1 cellular context compared by ENCODE assay signal in genomic region chr3:27368831-27369607, GRCh38.
A peak's percentile ranks its signal among the peaks of the same experiment; 100 is the strongest.
TF ChIP-seq lines count a peak whose summit lies in the region.

NEK10 (minus strand) TSS chr3:27369383; CDS start chr3:27352882, 16,501 bp downstream.

TF ChIP-seq in HepG2, 621 proteins besides CTCF, POLR2A, EP300 and RAD21 (continued from another document and continues in another):
- peak; percentile 70; the same call in 1 of the 2 replicates for TF ChIP-seq TFDP1 (CRISPR knock-in tag; IDR thresholded peaks at IDR 0.05; ENCODE audit: borderline replicate concordance)
- TF ChIP-seq TMF1 (CRISPR knock-in tag; IDR thresholded peaks at IDR 0.05; ENCODE audit: low read depth), result 0 out of 2 replicates have a peak, but pooled peaks have one; percentile 24
- no peak for TF ChIP-seq HMG20B (CRISPR knock-in tag; conservative IDR thresholded peaks at IDR 0.05)
- no peak for TF ChIP-seq BHLHE40 (IDR thresholded peaks at IDR 0.05; ENCODE audit: low read length)
- TF ChIP-seq HOXA5 (CRISPR knock-in tag; IDR thresholded peaks at IDR 0.05), result peak; percentile 32; the same call in 1 of the 2 replicates
- TF ChIP-seq ZBTB8A (CRISPR knock-in tag; IDR thresholded peaks at IDR 0.05; ENCODE audit: borderline replicate concordance, low read depth), result no peak
- TF ChIP-seq HIVEP1 (CRISPR knock-in tag; IDR thresholded peaks at IDR 0.05), result no peak
- TF ChIP-seq SIX4 (CRISPR knock-in tag; IDR thresholded peaks at IDR 0.05), result no peak
- TF ChIP-seq FOXM1 (CRISPR knock-in tag; IDR thresholded peaks at IDR 0.05), result no peak
- peak; percentile 62; the same call in 1 of the 2 replicates for TF ChIP-seq MXD3 (CRISPR knock-in tag; IDR thresholded peaks at IDR 0.05)
- no peak for TF ChIP-seq GPBP1L1 (CRISPR knock-in tag; IDR thresholded peaks at IDR 0.05)
- TF ChIP-seq ZNF691 (CRISPR knock-in tag; IDR thresholded peaks at IDR 0.05; ENCODE audit: borderline replicate concordance, low read depth), result peak; percentile 37; the same call in 1 of the 2 replicates
- no peak for TF ChIP-seq ZNF367 (CRISPR knock-in tag; IDR thresholded peaks at IDR 0.05; ENCODE audit: borderline replicate concordance)
- TF ChIP-seq FOXA3 (CRISPR knock-in tag; IDR thresholded peaks at IDR 0.05), result peak; percentile 50; the same call in 1 of the 2 replicates
- TF ChIP-seq ATF4 (CRISPR knock-in tag; IDR thresholded peaks at IDR 0.05), result peak in 1 of 2 experiments; percentile 42; a peak in 1 of 4 replicates
- TF ChIP-seq DRAP1 (CRISPR knock-in tag; IDR thresholded peaks at IDR 0.05), result no peak; the same call in 1 of the 2 replicates
- TF ChIP-seq TOE1 (CRISPR knock-in tag; IDR thresholded peaks at IDR 0.05), result no peak
- TF ChIP-seq SKIL (CRISPR knock-in tag; IDR thresholded peaks at IDR 0.05; ENCODE audit: borderline replicate concordance), result no peak
- no peak for TF ChIP-seq NFE2L2 (IDR thresholded peaks at IDR 0.05; ENCODE audit: low read length)
- no peak for TF ChIP-seq ZEB1 (IDR thresholded peaks at IDR 0.05; ENCODE audit: insufficient replicate concordance, low read depth)
- TF ChIP-seq TARDBP (CRISPR knock-in tag; IDR thresholded peaks at IDR 0.05), result peak; percentile 66; the same call in 1 of the 2 replicates
- TF ChIP-seq ZNF33A (CRISPR knock-in tag; IDR thresholded peaks at IDR 0.05; ENCODE audit: borderline replicate concordance), result no peak
- peak; percentile 91 for TF ChIP-seq IRF2 (CRISPR knock-in tag; IDR thresholded peaks at IDR 0.05)
- no peak for TF ChIP-seq HINFP (CRISPR knock-in tag; IDR thresholded peaks at IDR 0.05; ENCODE audit: low read depth)
- no peak for TF ChIP-seq ZNF577 (CRISPR knock-in tag; IDR thresholded peaks at IDR 0.05; ENCODE audit: borderline replicate concordance, low read depth)
- TF ChIP-seq BATF2 (CRISPR knock-in tag; IDR thresholded peaks at IDR 0.05), result no peak
- TF ChIP-seq MED8 (CRISPR knock-in tag; IDR thresholded peaks at IDR 0.05; ENCODE audit: insufficient replicate concordance), result no peak
- no peak for TF ChIP-seq CENPX (CRISPR knock-in tag; IDR thresholded peaks at IDR 0.05)
- no peak for TF ChIP-seq MTF1 (CRISPR knock-in tag; IDR thresholded peaks at IDR 0.05)
- no peak for TF ChIP-seq ZBTB7A (CRISPR knock-in tag; IDR thresholded peaks at IDR 0.05)
- TF ChIP-seq HDAC2 (CRISPR knock-in tag; IDR thresholded peaks at IDR 0.05), result peak; percentile 84
- TF ChIP-seq FOXK1 (CRISPR knock-in tag; IDR thresholded peaks at IDR 0.05; ENCODE audit: borderline replicate concordance, low read depth), result peak; percentile 87; the same call in 1 of the 2 replicates
- TF ChIP-seq ZNF10 (CRISPR knock-in tag; IDR thresholded peaks at IDR 0.05; ENCODE audit: borderline replicate concordance, low read depth), result no peak
- TF ChIP-seq ZNF776 (CRISPR knock-in tag; IDR thresholded peaks at IDR 0.05), result no peak
- no peak for TF ChIP-seq KDM3A (CRISPR knock-in tag; IDR thresholded peaks at IDR 0.05; ENCODE audit: low read depth)
- TF ChIP-seq ZNF138 (CRISPR knock-in tag; IDR thresholded peaks at IDR 0.05; ENCODE audit: low read depth), result no peak
- TF ChIP-seq ZNF687 (CRISPR knock-in tag; IDR thresholded peaks at IDR 0.05), result peak; percentile 80
- no peak for TF ChIP-seq RAD51 (IDR thresholded peaks at IDR 0.05; ENCODE audit: borderline replicate concordance)
- TF ChIP-seq SETDB1 (CRISPR knock-in tag; IDR thresholded peaks at IDR 0.05; ENCODE audit: borderline replicate concordance), result no peak
- no peak for TF ChIP-seq ZSCAN12 (CRISPR knock-in tag; IDR thresholded peaks at IDR 0.05)
- no peak for TF ChIP-seq ZNF792 (CRISPR knock-in tag; IDR thresholded peaks at IDR 0.05)
- TF ChIP-seq MTA3 (CRISPR knock-in tag; IDR thresholded peaks at IDR 0.05), result no peak
- 0 out of 2 replicates have a peak, but pooled peaks have one; percentile 29 for TF ChIP-seq ZNF713 (CRISPR knock-in tag; IDR thresholded peaks at IDR 0.05)
- TF ChIP-seq TP53 (CRISPR knock-in tag; conservative IDR thresholded peaks at IDR 0.05), result no peak
- no peak for TF ChIP-seq FLYWCH1 (CRISPR knock-in tag; IDR thresholded peaks at IDR 0.05)
- TF ChIP-seq MIXL1 (CRISPR knock-in tag; IDR thresholded peaks at IDR 0.05), result 0 out of 2 replicates have a peak, but pooled peaks have one; percentile 56
- peak; percentile 48; the same call in 1 of the 2 replicates for TF ChIP-seq ZNF547 (CRISPR knock-in tag; IDR thresholded peaks at IDR 0.05)
- peak; percentile 86; the same call in 1 of the 2 replicates for TF ChIP-seq RFXAP (CRISPR knock-in tag; IDR thresholded peaks at IDR 0.05; ENCODE audit: borderline replicate concordance)
- no peak for TF ChIP-seq ELF4 (CRISPR knock-in tag; IDR thresholded peaks at IDR 0.05; ENCODE audit: borderline replicate concordance)
- TF ChIP-seq IKZF4 (CRISPR knock-in tag; IDR thresholded peaks at IDR 0.05; ENCODE audit: borderline replicate concordance, low read depth, not compliant biosample characterization), result no peak
- peak; percentile 56 for TF ChIP-seq TEAD3 (CRISPR knock-in tag; optimal IDR thresholded peaks at IDR 0.05; ENCODE audit: borderline replicate concordance)
- TF ChIP-seq ZKSCAN1 (IDR thresholded peaks at IDR 0.05; ENCODE audit: low read length), result no peak
- peak; percentile 50; the same call in 1 of the 2 replicates for TF ChIP-seq ZBTB26 (CRISPR knock-in tag; IDR thresholded peaks at IDR 0.05; ENCODE audit: borderline replicate concordance)
- TF ChIP-seq NFRKB (IDR thresholded peaks at IDR 0.05), result no peak
- TF ChIP-seq ZBTB1 (CRISPR knock-in tag; IDR thresholded peaks at IDR 0.05; ENCODE audit: borderline replicate concordance), result no peak
- no peak for TF ChIP-seq PPARG (CRISPR knock-in tag; conservative IDR thresholded peaks at IDR 0.05)
- TF ChIP-seq ZFP82 (CRISPR knock-in tag; IDR thresholded peaks at IDR 0.05; ENCODE audit: borderline replicate concordance), result no peak
- peak; percentile 92 for TF ChIP-seq AGO2 (optimal IDR thresholded peaks at IDR 0.05; ENCODE audit: low read depth, low read length)
- TF ChIP-seq SNRNP70 (IDR thresholded peaks at IDR 0.05; ENCODE audit: low read depth, low read length), result no peak
- peak; percentile 66 for TF ChIP-seq ASH2L (IDR thresholded peaks at IDR 0.05; ENCODE audit: insufficient read length, low read depth, low read length)
- no peak for TF ChIP-seq NONO (IDR thresholded peaks at IDR 0.05)
- TF ChIP-seq NONO (CRISPR knock-in tag; conservative IDR thresholded peaks at IDR 0.05), result peak; percentile 67
